Comparison of ENCODE assay signal across 1 cellular context in the genomic region with DNA sequence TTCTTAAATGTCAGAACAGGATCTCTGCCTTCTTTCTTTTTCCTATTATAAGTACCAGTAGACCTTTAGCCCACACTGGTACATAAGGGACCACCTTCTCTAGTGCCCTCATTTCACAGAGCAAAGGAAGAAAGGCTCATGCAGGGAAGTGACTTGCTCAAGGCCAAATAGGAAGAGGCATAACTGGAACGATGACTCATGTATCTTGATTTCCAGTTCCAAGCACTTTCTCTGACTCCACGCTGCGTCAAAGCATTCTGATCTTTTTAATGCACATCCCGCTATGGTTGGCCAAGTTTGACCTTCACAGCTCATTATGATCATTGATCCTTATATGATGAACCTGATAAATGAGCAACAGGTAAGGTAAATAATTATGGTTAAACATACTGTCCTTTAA.
TF ChIP-seq lines count a peak whose summit lies in the region.

No MANE protein-coding gene starts in this region.

TF ChIP-seq in H1, 55 proteins besides CTCF, POLR2A, EP300 and RAD21:
- TF ChIP-seq EGR1 (IDR thresholded peaks at IDR 0.05; ENCODE audit: borderline replicate concordance, low read depth, low read length) = no peak
- no peak for TF ChIP-seq RXRA (IDR thresholded peaks at IDR 0.05; ENCODE audit: insufficient read depth, low read depth, low read length)
- TF ChIP-seq, protein P1, sequence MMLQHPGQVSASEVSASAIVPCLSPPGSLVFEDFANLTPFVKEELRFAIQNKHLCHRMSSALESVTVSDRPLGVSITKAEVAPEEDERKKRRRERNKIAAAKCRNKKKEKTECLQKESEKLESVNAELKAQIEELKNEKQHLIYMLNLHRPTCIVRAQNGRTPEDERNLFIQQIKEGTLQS (IDR thresholded peaks at IDR 0.05; ENCODE audit: insufficient read depth, low read depth, low read length) = no peak
- no peak for TF ChIP-seq JUND (IDR thresholded peaks at IDR 0.05; ENCODE audit: low read length)
- no peak for TF ChIP-seq KDM4A (IDR thresholded peaks at IDR 0.05; ENCODE audit: low read depth, low read length, severe bottlenecking)
- TF ChIP-seq NANOG (IDR thresholded peaks at IDR 0.05; ENCODE audit: insufficient read depth, low read depth, low read length, poor library complexity, severe bottlenecking) = no peak
- no peak for TF ChIP-seq GABPA (IDR thresholded peaks at IDR 0.05; ENCODE audit: borderline replicate concordance, insufficient read depth, low read length)
- no peak for TF ChIP-seq POLR2AphosphoS5 (IDR thresholded peaks at IDR 0.05; ENCODE audit: low read depth, low read length)
- TF ChIP-seq FOSL1 (IDR thresholded peaks at IDR 0.05; ENCODE audit: insufficient read depth, low read depth, low read length) = no peak
- no peak for TF ChIP-seq RBBP5 (IDR thresholded peaks at IDR 0.05; ENCODE audit: borderline replicate concordance, low read depth, low read length)
- no peak for TF ChIP-seq CEBPB (IDR thresholded peaks at IDR 0.05; ENCODE audit: low read depth, low read length)
- no peak for TF ChIP-seq CBX5 (IDR thresholded peaks at IDR 0.05; ENCODE audit: low read depth, low read length)
- TF ChIP-seq, protein P2, sequence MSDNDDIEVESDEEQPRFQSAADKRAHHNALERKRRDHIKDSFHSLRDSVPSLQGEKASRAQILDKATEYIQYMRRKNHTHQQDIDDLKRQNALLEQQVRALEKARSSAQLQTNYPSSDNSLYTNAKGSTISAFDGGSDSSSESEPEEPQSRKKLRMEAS (IDR thresholded peaks at IDR 0.05) = no peak
